ENCODE assay signal across 1 cellular context in the genomic region with DNA sequence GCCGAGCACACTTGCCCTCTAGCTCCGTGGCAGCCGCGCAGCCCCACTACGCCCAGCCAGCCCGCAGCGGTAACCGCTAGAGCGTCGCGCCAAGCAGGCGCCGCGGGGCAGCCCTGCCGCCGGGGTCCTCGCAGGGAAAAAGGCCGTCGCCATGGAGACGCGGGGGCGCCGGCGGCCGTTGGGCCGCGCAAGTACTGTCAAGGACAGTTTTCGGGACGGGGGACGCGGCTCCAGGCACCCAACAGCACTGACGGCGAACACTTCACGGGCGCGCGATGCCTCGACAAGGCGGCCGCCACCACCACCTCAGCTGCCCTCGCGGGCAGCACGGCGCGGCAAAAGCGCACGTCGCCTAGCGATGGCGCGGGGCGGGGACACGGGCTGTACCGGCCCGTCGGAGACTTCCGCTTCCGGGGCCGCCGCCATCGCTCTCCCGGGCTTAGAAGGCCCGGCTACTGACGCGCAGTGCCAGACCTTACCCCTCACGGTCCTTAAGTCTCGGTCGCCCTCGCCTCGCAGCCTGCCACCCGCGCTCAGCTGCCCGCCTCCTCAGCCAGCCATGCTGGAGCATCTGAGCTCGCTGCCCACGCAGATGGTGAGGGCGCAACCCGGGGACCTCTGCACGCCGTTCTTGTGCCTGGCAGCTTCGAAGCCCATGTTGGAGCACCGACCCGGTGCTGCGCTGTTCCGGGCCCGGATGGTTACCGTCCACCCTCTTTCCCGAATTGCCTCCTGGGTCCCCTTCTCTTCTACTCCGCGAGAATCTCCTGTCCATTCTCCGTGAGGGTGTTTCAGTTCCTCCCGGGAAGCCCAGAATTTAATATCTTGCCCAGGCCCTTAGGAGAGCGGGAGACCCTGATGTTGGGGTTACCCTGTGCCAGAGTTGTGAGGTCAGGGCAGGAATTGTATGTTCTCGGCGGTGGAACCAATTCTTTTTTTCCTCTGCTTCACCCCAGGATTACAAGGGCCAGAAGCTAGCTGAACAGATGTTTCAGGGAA.
TF ChIP-seq lines count a peak whose summit lies in the region.

A gene with protein sequence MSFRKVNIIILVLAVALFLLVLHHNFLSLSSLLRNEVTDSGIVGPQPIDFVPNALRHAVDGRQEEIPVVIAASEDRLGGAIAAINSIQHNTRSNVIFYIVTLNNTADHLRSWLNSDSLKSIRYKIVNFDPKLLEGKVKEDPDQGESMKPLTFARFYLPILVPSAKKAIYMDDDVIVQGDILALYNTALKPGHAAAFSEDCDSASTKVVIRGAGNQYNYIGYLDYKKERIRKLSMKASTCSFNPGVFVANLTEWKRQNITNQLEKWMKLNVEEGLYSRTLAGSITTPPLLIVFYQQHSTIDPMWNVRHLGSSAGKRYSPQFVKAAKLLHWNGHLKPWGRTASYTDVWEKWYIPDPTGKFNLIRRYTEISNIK (minus strand): TSS at position 104 of the 999 bp plus-strand sequence. CDS start 5,331 bp downstream, outside the sequence.
A gene (plus strand): TSS at position 419 of the 999 bp plus-strand sequence. CDS start 141 bp downstream, at position 560.

TF ChIP-seq in K562, 482 proteins besides CTCF, POLR2A, EP300 and RAD21 (continued from another document and continues in another):
- TF ChIP-seq, protein P1, sequence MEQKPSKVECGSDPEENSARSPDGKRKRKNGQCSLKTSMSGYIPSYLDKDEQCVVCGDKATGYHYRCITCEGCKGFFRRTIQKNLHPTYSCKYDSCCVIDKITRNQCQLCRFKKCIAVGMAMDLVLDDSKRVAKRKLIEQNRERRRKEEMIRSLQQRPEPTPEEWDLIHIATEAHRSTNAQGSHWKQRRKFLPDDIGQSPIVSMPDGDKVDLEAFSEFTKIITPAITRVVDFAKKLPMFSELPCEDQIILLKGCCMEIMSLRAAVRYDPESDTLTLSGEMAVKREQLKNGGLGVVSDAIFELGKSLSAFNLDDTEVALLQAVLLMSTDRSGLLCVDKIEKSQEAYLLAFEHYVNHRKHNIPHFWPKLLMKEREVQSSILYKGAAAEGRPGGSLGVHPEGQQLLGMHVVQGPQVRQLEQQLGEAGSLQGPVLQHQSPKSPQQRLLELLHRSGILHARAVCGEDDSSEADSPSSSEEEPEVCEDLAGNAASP (IDR thresholded peaks at IDR 0.05): no peak
- TF ChIP-seq ZNF3 (CRISPR knock-in tag; IDR thresholded peaks at IDR 0.05) (no peak), ARHGAP35 (IDR thresholded peaks at IDR 0.05; ENCODE audit: partially characterized antibody) (no peak), RBM25 (IDR thresholded peaks at IDR 0.05; ENCODE audit: low read depth, low read length, severe bottlenecking) (peak; percentile 31), CEBPG (CRISPR knock-in tag; IDR thresholded peaks at IDR 0.05) (no peak), CEBPG (tag; conservative IDR thresholded peaks at IDR 0.05 in 1 of 2, IDR thresholded peaks at IDR 0.05 in 1 of 2) (no peak), CSDE1 (IDR thresholded peaks at IDR 0.05) (peak in 1 of 2 experiments; percentile 84; a peak in 1 of 4 replicates), LARP7 (IDR thresholded peaks at IDR 0.05) (no peak), ADNP (tag; IDR thresholded peaks at IDR 0.05) (no peak), WHSC1 (IDR thresholded peaks at IDR 0.05; ENCODE audit: low read length) (no peak), SUPT5H (IDR thresholded peaks at IDR 0.05) (peak; percentile 82), PHF8 (IDR thresholded peaks at IDR 0.05; ENCODE audit: borderline replicate concordance, low read length) (peak; percentile 91), ELF4 (CRISPR knock-in tag; IDR thresholded peaks at IDR 0.05) (no peak), ZNF785 (CRISPR knock-in tag; IDR thresholded peaks at IDR 0.05) (no peak)
- TF ChIP-seq, protein P2, sequence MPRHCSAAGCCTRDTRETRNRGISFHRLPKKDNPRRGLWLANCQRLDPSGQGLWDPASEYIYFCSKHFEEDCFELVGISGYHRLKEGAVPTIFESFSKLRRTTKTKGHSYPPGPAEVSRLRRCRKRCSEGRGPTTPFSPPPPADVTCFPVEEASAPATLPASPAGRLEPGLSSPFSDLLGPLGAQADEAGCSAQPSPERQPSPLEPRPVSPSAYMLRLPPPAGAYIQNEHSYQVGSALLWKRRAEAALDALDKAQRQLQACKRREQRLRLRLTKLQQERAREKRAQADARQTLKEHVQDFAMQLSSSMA (CRISPR knock-in tag; IDR thresholded peaks at IDR 0.05): no peak
- TF ChIP-seq, protein P3, sequence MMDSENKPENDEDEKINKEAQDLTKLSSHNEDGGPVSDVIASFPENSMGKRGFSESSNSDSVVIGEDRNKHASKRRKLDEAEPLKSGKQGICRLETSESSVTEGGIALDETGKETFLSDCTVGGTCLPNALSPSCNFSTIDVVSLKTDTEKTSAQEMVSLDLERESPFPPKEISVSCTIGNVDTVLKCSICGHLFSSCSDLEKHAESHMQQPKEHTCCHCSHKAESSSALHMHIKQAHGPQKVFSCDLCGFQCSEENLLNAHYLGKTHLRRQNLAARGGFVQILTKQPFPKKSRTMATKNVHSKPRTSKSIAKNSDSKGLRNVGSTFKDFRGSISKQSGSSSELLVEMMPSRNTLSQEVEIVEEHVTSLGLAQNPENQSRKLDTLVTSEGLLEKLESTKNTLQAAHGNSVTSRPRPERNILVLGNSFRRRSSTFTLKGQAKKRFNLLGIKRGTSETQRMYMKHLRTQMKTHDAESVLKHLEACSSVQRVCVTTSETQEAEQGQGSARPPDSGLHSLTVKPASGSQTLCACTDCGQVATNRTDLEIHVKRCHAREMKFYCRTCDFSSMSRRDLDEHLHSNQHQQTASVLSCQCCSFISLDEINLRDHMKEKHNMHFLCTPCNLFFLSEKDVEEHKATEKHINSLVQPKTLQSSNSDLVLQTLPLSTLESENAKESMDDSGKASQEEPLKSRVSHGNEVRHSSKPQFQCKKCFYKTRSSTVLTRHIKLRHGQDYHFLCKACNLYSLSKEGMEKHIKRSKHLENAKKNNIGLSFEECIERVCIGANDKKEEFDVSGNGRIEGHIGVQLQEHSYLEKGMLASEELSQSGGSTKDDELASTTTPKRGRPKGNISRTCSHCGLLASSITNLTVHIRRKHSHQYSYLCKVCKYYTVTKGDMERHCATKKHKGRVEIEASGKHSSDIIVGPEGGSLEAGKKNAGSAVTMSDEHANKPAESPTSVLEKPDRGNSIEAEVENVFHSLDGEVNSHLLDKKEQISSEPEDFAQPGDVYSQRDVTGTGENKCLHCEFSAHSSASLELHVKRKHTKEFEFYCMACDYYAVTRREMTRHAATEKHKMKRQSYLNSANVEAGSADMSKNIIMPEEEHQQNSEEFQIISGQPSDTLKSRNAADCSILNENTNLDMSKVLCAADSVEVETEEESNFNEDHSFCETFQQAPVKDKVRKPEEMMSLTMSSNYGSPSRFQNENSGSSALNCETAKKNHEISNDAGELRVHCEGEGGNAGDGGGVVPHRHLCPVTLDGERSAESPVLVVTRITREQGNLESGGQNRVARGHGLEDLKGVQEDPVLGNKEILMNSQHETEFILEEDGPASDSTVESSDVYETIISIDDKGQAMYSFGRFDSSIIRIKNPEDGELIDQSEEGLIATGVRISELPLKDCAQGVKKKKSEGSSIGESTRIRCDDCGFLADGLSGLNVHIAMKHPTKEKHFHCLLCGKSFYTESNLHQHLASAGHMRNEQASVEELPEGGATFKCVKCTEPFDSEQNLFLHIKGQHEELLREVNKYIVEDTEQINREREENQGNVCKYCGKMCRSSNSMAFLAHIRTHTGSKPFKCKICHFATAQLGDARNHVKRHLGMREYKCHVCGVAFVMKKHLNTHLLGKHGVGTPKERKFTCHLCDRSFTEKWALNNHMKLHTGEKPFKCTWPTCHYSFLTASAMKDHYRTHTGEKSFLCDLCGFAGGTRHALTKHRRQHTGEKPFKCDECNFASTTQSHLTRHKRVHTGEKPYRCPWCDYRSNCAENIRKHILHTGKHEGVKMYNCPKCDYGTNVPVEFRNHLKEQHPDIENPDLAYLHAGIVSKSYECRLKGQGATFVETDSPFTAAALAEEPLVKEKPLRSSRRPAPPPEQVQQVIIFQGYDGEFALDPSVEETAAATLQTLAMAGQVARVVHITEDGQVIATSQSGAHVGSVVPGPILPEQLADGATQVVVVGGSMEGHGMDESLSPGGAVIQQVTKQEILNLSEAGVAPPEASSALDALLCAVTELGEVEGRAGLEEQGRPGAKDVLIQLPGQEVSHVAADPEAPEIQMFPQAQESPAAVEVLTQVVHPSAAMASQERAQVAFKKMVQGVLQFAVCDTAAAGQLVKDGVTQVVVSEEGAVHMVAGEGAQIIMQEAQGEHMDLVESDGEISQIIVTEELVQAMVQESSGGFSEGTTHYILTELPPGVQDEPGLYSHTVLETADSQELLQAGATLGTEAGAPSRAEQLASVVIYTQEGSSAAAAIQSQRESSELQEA (IDR thresholded peaks at IDR 0.05; ENCODE audit: low read depth): no peak
- TF ChIP-seq, protein P4, sequence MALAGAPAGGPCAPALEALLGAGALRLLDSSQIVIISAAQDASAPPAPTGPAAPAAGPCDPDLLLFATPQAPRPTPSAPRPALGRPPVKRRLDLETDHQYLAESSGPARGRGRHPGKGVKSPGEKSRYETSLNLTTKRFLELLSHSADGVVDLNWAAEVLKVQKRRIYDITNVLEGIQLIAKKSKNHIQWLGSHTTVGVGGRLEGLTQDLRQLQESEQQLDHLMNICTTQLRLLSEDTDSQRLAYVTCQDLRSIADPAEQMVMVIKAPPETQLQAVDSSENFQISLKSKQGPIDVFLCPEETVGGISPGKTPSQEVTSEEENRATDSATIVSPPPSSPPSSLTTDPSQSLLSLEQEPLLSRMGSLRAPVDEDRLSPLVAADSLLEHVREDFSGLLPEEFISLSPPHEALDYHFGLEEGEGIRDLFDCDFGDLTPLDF (CRISPR knock-in tag; IDR thresholded peaks at IDR 0.05): peak; percentile 70; the same call in 1 of the 2 replicates
- TF ChIP-seq, protein P5, sequence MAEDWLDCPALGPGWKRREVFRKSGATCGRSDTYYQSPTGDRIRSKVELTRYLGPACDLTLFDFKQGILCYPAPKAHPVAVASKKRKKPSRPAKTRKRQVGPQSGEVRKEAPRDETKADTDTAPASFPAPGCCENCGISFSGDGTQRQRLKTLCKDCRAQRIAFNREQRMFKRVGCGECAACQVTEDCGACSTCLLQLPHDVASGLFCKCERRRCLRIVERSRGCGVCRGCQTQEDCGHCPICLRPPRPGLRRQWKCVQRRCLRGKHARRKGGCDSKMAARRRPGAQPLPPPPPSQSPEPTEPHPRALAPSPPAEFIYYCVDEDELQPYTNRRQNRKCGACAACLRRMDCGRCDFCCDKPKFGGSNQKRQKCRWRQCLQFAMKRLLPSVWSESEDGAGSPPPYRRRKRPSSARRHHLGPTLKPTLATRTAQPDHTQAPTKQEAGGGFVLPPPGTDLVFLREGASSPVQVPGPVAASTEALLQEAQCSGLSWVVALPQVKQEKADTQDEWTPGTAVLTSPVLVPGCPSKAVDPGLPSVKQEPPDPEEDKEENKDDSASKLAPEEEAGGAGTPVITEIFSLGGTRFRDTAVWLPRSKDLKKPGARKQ (CRISPR knock-in tag; IDR thresholded peaks at IDR 0.05): no peak
- TF ChIP-seq, protein P6, sequence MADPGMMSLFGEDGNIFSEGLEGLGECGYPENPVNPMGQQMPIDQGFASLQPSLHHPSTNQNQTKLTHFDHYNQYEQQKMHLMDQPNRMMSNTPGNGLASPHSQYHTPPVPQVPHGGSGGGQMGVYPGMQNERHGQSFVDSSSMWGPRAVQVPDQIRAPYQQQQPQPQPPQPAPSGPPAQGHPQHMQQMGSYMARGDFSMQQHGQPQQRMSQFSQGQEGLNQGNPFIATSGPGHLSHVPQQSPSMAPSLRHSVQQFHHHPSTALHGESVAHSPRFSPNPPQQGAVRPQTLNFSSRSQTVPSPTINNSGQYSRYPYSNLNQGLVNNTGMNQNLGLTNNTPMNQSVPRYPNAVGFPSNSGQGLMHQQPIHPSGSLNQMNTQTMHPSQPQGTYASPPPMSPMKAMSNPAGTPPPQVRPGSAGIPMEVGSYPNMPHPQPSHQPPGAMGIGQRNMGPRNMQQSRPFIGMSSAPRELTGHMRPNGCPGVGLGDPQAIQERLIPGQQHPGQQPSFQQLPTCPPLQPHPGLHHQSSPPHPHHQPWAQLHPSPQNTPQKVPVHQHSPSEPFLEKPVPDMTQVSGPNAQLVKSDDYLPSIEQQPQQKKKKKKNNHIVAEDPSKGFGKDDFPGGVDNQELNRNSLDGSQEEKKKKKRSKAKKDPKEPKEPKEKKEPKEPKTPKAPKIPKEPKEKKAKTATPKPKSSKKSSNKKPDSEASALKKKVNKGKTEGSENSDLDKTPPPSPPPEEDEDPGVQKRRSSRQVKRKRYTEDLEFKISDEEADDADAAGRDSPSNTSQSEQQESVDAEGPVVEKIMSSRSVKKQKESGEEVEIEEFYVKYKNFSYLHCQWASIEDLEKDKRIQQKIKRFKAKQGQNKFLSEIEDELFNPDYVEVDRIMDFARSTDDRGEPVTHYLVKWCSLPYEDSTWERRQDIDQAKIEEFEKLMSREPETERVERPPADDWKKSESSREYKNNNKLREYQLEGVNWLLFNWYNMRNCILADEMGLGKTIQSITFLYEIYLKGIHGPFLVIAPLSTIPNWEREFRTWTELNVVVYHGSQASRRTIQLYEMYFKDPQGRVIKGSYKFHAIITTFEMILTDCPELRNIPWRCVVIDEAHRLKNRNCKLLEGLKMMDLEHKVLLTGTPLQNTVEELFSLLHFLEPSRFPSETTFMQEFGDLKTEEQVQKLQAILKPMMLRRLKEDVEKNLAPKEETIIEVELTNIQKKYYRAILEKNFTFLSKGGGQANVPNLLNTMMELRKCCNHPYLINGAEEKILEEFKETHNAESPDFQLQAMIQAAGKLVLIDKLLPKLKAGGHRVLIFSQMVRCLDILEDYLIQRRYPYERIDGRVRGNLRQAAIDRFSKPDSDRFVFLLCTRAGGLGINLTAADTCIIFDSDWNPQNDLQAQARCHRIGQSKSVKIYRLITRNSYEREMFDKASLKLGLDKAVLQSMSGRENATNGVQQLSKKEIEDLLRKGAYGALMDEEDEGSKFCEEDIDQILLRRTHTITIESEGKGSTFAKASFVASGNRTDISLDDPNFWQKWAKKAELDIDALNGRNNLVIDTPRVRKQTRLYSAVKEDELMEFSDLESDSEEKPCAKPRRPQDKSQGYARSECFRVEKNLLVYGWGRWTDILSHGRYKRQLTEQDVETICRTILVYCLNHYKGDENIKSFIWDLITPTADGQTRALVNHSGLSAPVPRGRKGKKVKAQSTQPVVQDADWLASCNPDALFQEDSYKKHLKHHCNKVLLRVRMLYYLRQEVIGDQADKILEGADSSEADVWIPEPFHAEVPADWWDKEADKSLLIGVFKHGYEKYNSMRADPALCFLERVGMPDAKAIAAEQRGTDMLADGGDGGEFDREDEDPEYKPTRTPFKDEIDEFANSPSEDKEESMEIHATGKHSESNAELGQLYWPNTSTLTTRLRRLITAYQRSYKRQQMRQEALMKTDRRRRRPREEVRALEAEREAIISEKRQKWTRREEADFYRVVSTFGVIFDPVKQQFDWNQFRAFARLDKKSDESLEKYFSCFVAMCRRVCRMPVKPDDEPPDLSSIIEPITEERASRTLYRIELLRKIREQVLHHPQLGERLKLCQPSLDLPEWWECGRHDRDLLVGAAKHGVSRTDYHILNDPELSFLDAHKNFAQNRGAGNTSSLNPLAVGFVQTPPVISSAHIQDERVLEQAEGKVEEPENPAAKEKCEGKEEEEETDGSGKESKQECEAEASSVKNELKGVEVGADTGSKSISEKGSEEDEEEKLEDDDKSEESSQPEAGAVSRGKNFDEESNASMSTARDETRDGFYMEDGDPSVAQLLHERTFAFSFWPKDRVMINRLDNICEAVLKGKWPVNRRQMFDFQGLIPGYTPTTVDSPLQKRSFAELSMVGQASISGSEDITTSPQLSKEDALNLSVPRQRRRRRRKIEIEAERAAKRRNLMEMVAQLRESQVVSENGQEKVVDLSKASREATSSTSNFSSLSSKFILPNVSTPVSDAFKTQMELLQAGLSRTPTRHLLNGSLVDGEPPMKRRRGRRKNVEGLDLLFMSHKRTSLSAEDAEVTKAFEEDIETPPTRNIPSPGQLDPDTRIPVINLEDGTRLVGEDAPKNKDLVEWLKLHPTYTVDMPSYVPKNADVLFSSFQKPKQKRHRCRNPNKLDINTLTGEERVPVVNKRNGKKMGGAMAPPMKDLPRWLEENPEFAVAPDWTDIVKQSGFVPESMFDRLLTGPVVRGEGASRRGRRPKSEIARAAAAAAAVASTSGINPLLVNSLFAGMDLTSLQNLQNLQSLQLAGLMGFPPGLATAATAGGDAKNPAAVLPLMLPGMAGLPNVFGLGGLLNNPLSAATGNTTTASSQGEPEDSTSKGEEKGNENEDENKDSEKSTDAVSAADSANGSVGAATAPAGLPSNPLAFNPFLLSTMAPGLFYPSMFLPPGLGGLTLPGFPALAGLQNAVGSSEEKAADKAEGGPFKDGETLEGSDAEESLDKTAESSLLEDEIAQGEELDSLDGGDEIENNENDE (IDR thresholded peaks at IDR 0.05; ENCODE audit: low read depth, low read length): no peak
